ENCODE assay signal across 18 cellular contexts in genomic region chr11:351411-351810, GRCh38. TPM values are rescaled to one million over a fixed set of nuclear protein-coding genes. Genes with fewer than 3 reads are reported as not detected.
DNase-seq lines count a peak whose midpoint lies in the region; ATAC-seq and TF ChIP-seq lines count a peak whose summit lies in the region.
"Had no signal": no experiment of that assay in that cellular context is flagged by ENCODE, and none has a peak within 500 bp of the region (broad histone marks: within the 10 kb centered on the region; RNA-seq: fewer than 3 reads in every experiment).

No MANE protein-coding gene starts in this region.

- 98% methylated on average over 14 of the region's 14 CpGs for WGBS in mesenchymal stem cell

- H2AK5ac ChIP-seq in mesenchymal stem cell (ENCODE audit: low read length, severe bottlenecking) = peak overlapping the region; percentile 22

- peak overlapping the region; percentile 59 for H3K9ac ChIP-seq in mesenchymal stem cell (ENCODE audit: low read length)

- no peak overlapping the region for H3K4me2 ChIP-seq in mesenchymal stem cell (ENCODE audit: low read length, poor library complexity, severe bottlenecking)

- no peak for ATAC-seq in Panc1
- ATAC-seq: HepG2; left ventricle myocardium superior; naive thymus-derived CD8-positive, alpha-beta T cell had no signal

- H3K27me3 ChIP-seq in Panc1 (ENCODE audit: control insufficient read depth, insufficient read depth, low read length) (no peaks in the 10 kb centered on the region), mesenchymal stem cell (ENCODE audit: control insufficient read depth in 1 of 2, insufficient read depth in 1 of 2, low read length in 2 of 2) (peaks cover 0 to 2% of the 10 kb centered on the region in 2 experiments)

- no peaks in the 10 kb centered on the region for H3K79me1 ChIP-seq in mesenchymal stem cell (replicated peaks; ENCODE audit: low read length, poor library complexity, severe bottlenecking)

- H3K27ac Mint-ChIP-seq in activated CD4-positive, alpha-beta T cell treated with anti-CD3 and anti-CD28 coated beads, Interleukin-2, amount 10 ng/mL, durations not matched to agents 24 days and 14 days = peak overlapping the region; percentile 37

- peaks cover 40% of the 10 kb centered on the region for H3K4me1 ChIP-seq in Panc1 (ENCODE audit: control insufficient read depth, insufficient read depth, low read length)
- peaks cover 12% of the 10 kb centered on the region for H3K4me1 ChIP-seq in mesenchymal stem cell (ENCODE audit: control insufficient read depth, insufficient read depth, low read depth, low read length)

- H3K36me3 Mint-ChIP-seq in activated CD4-positive, alpha-beta T cell treated with anti-CD3 and anti-CD28 coated beads, Interleukin-2, amount 10 ng/mL, durations not matched to agents 24 days and 14 days (ENCODE audit: low read depth) = no peaks in the 10 kb centered on the region
- H3K36me3 Mint-ChIP-seq: naive thymus-derived CD8-positive, alpha-beta T cell had no signal

- no peaks in the 10 kb centered on the region for H3K9me3 ChIP-seq in Panc1 (ENCODE audit: control insufficient read depth, insufficient read depth, low read depth, low read length)
- no peaks in the 10 kb centered on the region for H3K9me3 ChIP-seq in mesenchymal stem cell (ENCODE audit: control insufficient read depth, low read length)

- H2BK5ac ChIP-seq in mesenchymal stem cell (ENCODE audit: low read depth, low read length, poor library complexity, severe bottlenecking) = no peak overlapping the region

- H2BK15ac ChIP-seq in mesenchymal stem cell (ENCODE audit: low read depth, poor library complexity, severe bottlenecking) = no peak overlapping the region

- no peak overlapping the region for H3K23ac ChIP-seq in mesenchymal stem cell (ENCODE audit: low read length in 2 of 2)

- H3K36me3 ChIP-seq in Panc1 (ENCODE audit: control insufficient read depth, insufficient read depth, low read length) (no peaks in the 10 kb centered on the region), mesenchymal stem cell (ENCODE audit: control insufficient read depth in 1 of 2, insufficient read depth in 2 of 2, low read depth in 1 of 2, low read length in 2 of 2) (peaks cover under 1 to 1% of the 10 kb centered on the region in 2 experiments)

- H3K4ac ChIP-seq in mesenchymal stem cell (ENCODE audit: low read depth in 1 of 2, low read length in 2 of 2) = no peak overlapping the region

- TF ChIP-seq CTCF in Panc1 (IDR thresholded peaks at IDR 0.05) = no peak
- no peak for TF ChIP-seq CTCF in GM13977 (IDR thresholded peaks at IDR 0.05; ENCODE audit: extremely low read depth, insufficient read depth, missing control alignments)

- BruUV-seq in Panc1 (replicated peaks; lab: Mats Ljungman, UMichigan) = no TSS peak

- peak overlapping the region; percentile 89 for H3K27ac ChIP-seq in Panc1 (ENCODE audit: low read length)
- H3K27ac ChIP-seq in mesenchymal stem cell (ENCODE audit: low read length, poor library complexity, severe bottlenecking) = no peak overlapping the region
- peak overlapping the region; percentile 21 for H3K27ac ChIP-seq in substantia nigra (ENCODE audit: low read depth, low read length, poor library complexity, severe bottlenecking)
- H3K27ac ChIP-seq: 22Rv1, C4-2B had no signal

- H4K8ac ChIP-seq in mesenchymal stem cell (ENCODE audit: low read length) = no peak overlapping the region

- DNase-seq in activated CD4-positive, alpha-beta T cell treated with anti-CD3 and anti-CD28 coated beads, Interleukin-2, amount 10 ng/mL, durations not matched to agents 24 days and 14 days = no peak
- no peak for DNase-seq in activated CD4-positive, alpha-beta T cell treated with anti-CD3 and anti-CD28 coated beads, Interleukin-2, amount 50 U/mL, for 4 hours
- no peak for DNase-seq in Panc1 (ENCODE audit: low read depth, low spot score)
- no peak for DNase-seq in mesenchymal stem cell
- no peak for DNase-seq in substantia nigra (lab: John Stamatoyannopoulos, UW)
- no peak for DNase-seq in GM13977 (ENCODE audit: low spot score)
- no peak for DNase-seq in NOMO-1 treated with DMSO at 0.1 percent for 48 hours (lab: John Stamatoyannopoulos, UW; ENCODE audit: unreplicated experiment)
- no peak for DNase-seq in NCI-H2171 treated with DMSO at 0.1 percent for 48 hours (lab: John Stamatoyannopoulos, UW)
- DNase-seq: activated CD4-positive, alpha-beta memory T cell treated with anti-CD3 and anti-CD28 coated beads, Interleukin-2, amount 10 ng/mL, durations not matched to agents 7 days and 5 days; activated naive CD4-positive, alpha-beta T cell treated with Interleukin-2 at 50 U/mL for 16 hours; effector CD4-positive, alpha-beta T cell; H9; left ventricle myocardium superior; naive thymus-derived CD8-positive, alpha-beta T cell; NCI-H2227 treated with DMSO at 0.1 percent for 48 hours had no signal

- no peak overlapping the region for H2AFZ ChIP-seq in mesenchymal stem cell (ENCODE audit: low read depth, low read length)

- H4K91ac ChIP-seq in mesenchymal stem cell (ENCODE audit: low read length) = no peak overlapping the region

- CTCF ChIA-PET in Panc1 (lab: Charles Lee) = no interaction called here

- no peak overlapping the region for H3K4me3 Mint-ChIP-seq in activated CD4-positive, alpha-beta T cell treated with anti-CD3 and anti-CD28 coated beads, Interleukin-2, amount 10 ng/mL, durations not matched to agents 24 days and 14 days
- H3K4me3 Mint-ChIP-seq: activated CD4-positive, alpha-beta memory T cell treated with anti-CD3 and anti-CD28 coated beads, Interleukin-2, amount 10 ng/mL, durations not matched to agents 7 days and 5 days; H9 had no signal

- intact Hi-C loops in activated CD4-positive, alpha-beta T cell treated with anti-CD3 and anti-CD28 coated beads, Interleukin-2, amount 10 ng/mL, durations not matched to agents 24 days and 14 days (cut with micrococcal nuclease) = no loop called here
- intact Hi-C loops in Panc1 (cut with micrococcal nuclease; ENCODE audit: unreplicated experiment) = loop anchor here (10.0 kb wide), 1 partner anchor 137 kb away; no protein-coding TSS in a partner anchor

- H2BK120ac ChIP-seq in mesenchymal stem cell (ENCODE audit: low read depth, low read length) = peak overlapping the region; percentile 54

- in situ Hi-C loops in Panc1 (cut with HindIII; ENCODE audit: low pct_unique_long_range_greater_than_20kb, low sequenced_read_pairs) (no loop called here), GM13977 (cut with MboI; ENCODE audit: low pct_unique_long_range_greater_than_20kb, low sequenced_read_pairs, unreplicated experiment) (loop anchor here (10.0 kb wide), 1 partner anchor 47 kb away; the partner anchor contains the start of gene IFITM2)

- H3K14ac ChIP-seq in mesenchymal stem cell (ENCODE audit: low read length in 2 of 2) = no peak overlapping the region

- H3K4me1 Mint-ChIP-seq in activated CD4-positive, alpha-beta T cell treated with anti-CD3 and anti-CD28 coated beads, Interleukin-2, amount 10 ng/mL, durations not matched to agents 24 days and 14 days = peaks cover 31% of the 10 kb centered on the region

- POLR2A ChIA-PET in Panc1 (lab: Charles Lee) = interaction anchor here (0.7 kb wide), 1 partner anchor 11 kb away, joined by 6 read pairs; no protein-coding TSS in a partner anchor

- H3K18ac ChIP-seq in mesenchymal stem cell (ENCODE audit: low read depth in 1 of 2, low read length in 2 of 2) = no peak overlapping the region

- H3K27me3 Mint-ChIP-seq in activated CD4-positive, alpha-beta T cell treated with anti-CD3 and anti-CD28 coated beads, Interleukin-2, amount 10 ng/mL, durations not matched to agents 24 days and 14 days = peaks cover 1% of the 10 kb centered on the region
- H3K27me3 Mint-ChIP-seq: naive thymus-derived CD8-positive, alpha-beta T cell had no signal

- peak overlapping the region in 1 of 2 experiments; percentile 45 for H2BK12ac ChIP-seq in mesenchymal stem cell (ENCODE audit: low read length in 2 of 2)

- H3K9me3 Mint-ChIP-seq in activated CD4-positive, alpha-beta T cell treated with anti-CD3 and anti-CD28 coated beads, Interleukin-2, amount 10 ng/mL, durations not matched to agents 24 days and 14 days = no peaks in the 10 kb centered on the region
- H3K9me3 Mint-ChIP-seq: activated CD4-positive, alpha-beta memory T cell treated with anti-CD3 and anti-CD28 coated beads, Interleukin-2, amount 10 ng/mL, durations not matched to agents 7 days and 5 days; naive thymus-derived CD8-positive, alpha-beta T cell had no signal

- H3K4me3 ChIP-seq in Panc1 (ENCODE audit: low read depth in 2 of 2, low read length in 2 of 2) (no peak overlapping the region), mesenchymal stem cell (ENCODE audit: insufficient read depth in 1 of 2, low read depth in 1 of 2, low read length in 2 of 2) (no peak overlapping the region)

RNA-seq across cellular contexts. Expression of gene B4GALNT4, which starts 17.9 kb away (rescaled TPM):
- total RNA-seq in activated CD4-positive, alpha-beta T cell treated with anti-CD3 and anti-CD28 coated beads, Interleukin-2, amount 10 ng/mL, durations not matched to agents 24 days and 14 days = 3.9 and 4.1 TPM in 2 replicates
- total RNA-seq in Panc1 (2021; ENCODE audit: unreplicated experiment) = 122 TPM
- 259 TPM for polyA plus RNA-seq in Panc1 (2012; ENCODE audit: insufficient read length)
- 17.0 TPM for polyA plus RNA-seq in mesenchymal stem cell (2013, experiment 1 of 2)
- 15.3 TPM for polyA plus RNA-seq in mesenchymal stem cell (2013, experiment 2 of 2)

RNA-seq across cellular contexts. Expression of gene IFITM3, which starts 30.8 kb away (rescaled TPM):
- 5.0 and 6.0 TPM in 2 replicates for total RNA-seq in activated CD4-positive, alpha-beta T cell treated with anti-CD3 and anti-CD28 coated beads, Interleukin-2, amount 10 ng/mL, durations not matched to agents 24 days and 14 days
- 614 TPM for total RNA-seq in Panc1 (2021; ENCODE audit: unreplicated experiment)
- polyA plus RNA-seq in Panc1 (2012; ENCODE audit: insufficient read length) = 1,322 TPM
- polyA plus RNA-seq in mesenchymal stem cell (2013, experiment 1 of 2) = 2,969 TPM
- 2,910 TPM for polyA plus RNA-seq in mesenchymal stem cell (2013, experiment 2 of 2)

RNA-seq across cellular contexts. Expression of gene IFITM1, which starts 37.6 kb away (rescaled TPM):
- total RNA-seq in activated CD4-positive, alpha-beta T cell treated with anti-CD3 and anti-CD28 coated beads, Interleukin-2, amount 10 ng/mL, durations not matched to agents 24 days and 14 days = 241 and 256 TPM in 2 replicates
- total RNA-seq in Panc1 (2021; ENCODE audit: unreplicated experiment) = 66.3 TPM
- polyA plus RNA-seq in Panc1 (2012; ENCODE audit: insufficient read length) = 206 TPM
- 395 TPM for polyA plus RNA-seq in mesenchymal stem cell (2013, experiment 1 of 2)
- polyA plus RNA-seq in mesenchymal stem cell (2013, experiment 2 of 2) = 368 TPM

RNA-seq across cellular contexts. Expression of gene PKP3, which starts 42.6 kb away (rescaled TPM):
- not detected in 2 replicates for total RNA-seq in activated CD4-positive, alpha-beta T cell treated with anti-CD3 and anti-CD28 coated beads, Interleukin-2, amount 10 ng/mL, durations not matched to agents 24 days and 14 days
- 36.8 TPM for total RNA-seq in Panc1 (2021; ENCODE audit: unreplicated experiment)
- 38.8 TPM for polyA plus RNA-seq in Panc1 (2012; ENCODE audit: insufficient read length)
- polyA plus RNA-seq in mesenchymal stem cell (2013, experiment 1 of 2) = 2.0 TPM
- polyA plus RNA-seq in mesenchymal stem cell (2013, experiment 2 of 2) = 1.4 TPM
- total RNA-seq: activated CD4-positive, alpha-beta memory T cell treated with anti-CD3 and anti-CD28 coated beads, Interleukin-2, amount 10 ng/mL, durations not matched to agents 7 days and 5 days had no signal

RNA-seq across cellular contexts. Expression of gene IFITM2, which starts 43.8 kb away (rescaled TPM):
- 659 and 674 TPM in 2 replicates for total RNA-seq in activated CD4-positive, alpha-beta T cell treated with anti-CD3 and anti-CD28 coated beads, Interleukin-2, amount 10 ng/mL, durations not matched to agents 24 days and 14 days
- 183 TPM for total RNA-seq in Panc1 (2021; ENCODE audit: unreplicated experiment)
- polyA plus RNA-seq in Panc1 (2012; ENCODE audit: insufficient read length) = 402 TPM
- polyA plus RNA-seq in mesenchymal stem cell (2013, experiment 1 of 2) = 1,548 TPM
- polyA plus RNA-seq in mesenchymal stem cell (2013, experiment 2 of 2) = 1,588 TPM

Comparison
In these comparisons a context has a peak if more than half of its experiments do, and no peak if none do; other contexts are left out.
1. RNA of gene B4GALNT4, which starts 17.9 kb away (total RNA-seq): 122 TPM in Panc1 (single experiment); 3.9 to 4.1 TPM in activated CD4-positive, alpha-beta T cell treated with anti-CD3 and anti-CD28 coated beads, Interleukin-2, amount 10 ng/mL, durations not matched to agents 24 days and 14 days; every median in the first group is over 10 times any median in the second.
2. RNA of gene IFITM3, which starts 30.8 kb away (total RNA-seq): 614 TPM in Panc1 (single experiment); 5.0 to 6.0 TPM in activated CD4-positive, alpha-beta T cell treated with anti-CD3 and anti-CD28 coated beads, Interleukin-2, amount 10 ng/mL, durations not matched to agents 24 days and 14 days; every median in the first group is over 10 times any median in the second.